Comparison of ENCODE assay signal across 8 cellular contexts in genomic region chr17:62138676-62139121, GRCh38.
A peak's percentile ranks its signal among the peaks of the same experiment; 100 is the strongest.
DNase-seq lines count a peak whose midpoint lies in the region; ATAC-seq and TF ChIP-seq lines count a peak whose summit lies in the region.
"Not testable (repeated sequence)": the region's sequence is repeated elsewhere in the genome, so short reads cannot be mapped to it uniquely, and the experiment has no call there.

No MANE protein-coding gene starts in this region.

- not testable (repeated sequence) for H3K9me3 ChIP-seq in PC-3 (ENCODE audit: low read length); suprapubic skin

- H3K27me3 Mint-ChIP-seq in activated CD8-positive, alpha-beta memory T cell treated with anti-CD3 and anti-CD28 coated beads, Interleukin-2, amount 10 ng/mL, durations not matched to agents 7 days and 5 days, result peaks cover 38% of the 10 kb centered on the region
- H3K27me3 Mint-ChIP-seq in osteocyte (ENCODE audit: unreplicated experiment), result not testable (repeated sequence)

- ATAC-seq in PC-3 (peak; percentile 69), foreskin keratinocyte (peak; percentile 59)
- peak; percentile 58 for ATAC-seq in activated CD8-positive, alpha-beta memory T cell treated with anti-CD3 and anti-CD28 coated beads, Interleukin-2, amount 10 ng/mL, durations not matched to agents 7 days and 5 days

- H3K4me2 ChIP-seq in PC-3 (ENCODE audit: low read length), result peak overlapping the region; percentile 26; the same call in 1 of the 2 replicates

- not testable (repeated sequence) for H4K20me1 ChIP-seq in PC-3 (ENCODE audit: low read length)

- H3K27me3 ChIP-seq in PC-3 (ENCODE audit: low read length), result not testable (repeated sequence)
- H3K27me3 ChIP-seq in foreskin keratinocyte, result peaks cover 26% of the 10 kb centered on the region
- peaks cover 36% of the 10 kb centered on the region for H3K27me3 ChIP-seq in suprapubic skin

- in situ Hi-C loops in astrocyte of the spinal cord (cut with HindIII; ENCODE audit: low sequenced_read_pairs), result not testable (repeated sequence)

- H3K27ac ChIP-seq in PC-3 (ENCODE audit: low read length); foreskin keratinocyte; suprapubic skin: not testable (repeated sequence)

- not testable (repeated sequence) for H3K4me3 ChIP-seq in PC-3 (ENCODE audit: low read length); astrocyte of the spinal cord (ENCODE audit: low read depth, low read length)
- H3K4me3 ChIP-seq in suprapubic skin, result peak overlapping the region; percentile 26

- not testable (repeated sequence) for TF ChIP-seq EP300 in suprapubic skin (IDR thresholded peaks at IDR 0.05)

- intact Hi-C loops in PC-3 (cut with micrococcal nuclease), result not testable (repeated sequence)

- not testable (repeated sequence) for H3F3A ChIP-seq in PC-3 (ENCODE audit: low read length, unreplicated experiment)

- not testable (repeated sequence) for H3K36me3 ChIP-seq in PC-3 (ENCODE audit: low read depth, low read length); suprapubic skin

- not testable (repeated sequence) for BruUV-seq in PC-3 (replicated peaks; lab: Mats Ljungman, UMichigan)

- not testable (repeated sequence) for H2AFZ ChIP-seq in PC-3 (ENCODE audit: low read length)

- H3K9me3 Mint-ChIP-seq in activated CD8-positive, alpha-beta memory T cell treated with anti-CD3 and anti-CD28 coated beads, Interleukin-2, amount 10 ng/mL, durations not matched to agents 7 days and 5 days (ENCODE audit: low read depth); osteocyte (ENCODE audit: unreplicated experiment): not testable (repeated sequence)

- not testable (repeated sequence) for H3K9me2 ChIP-seq in PC-3 (replicated peaks; ENCODE audit: low read length)

- H3K36me3 Mint-ChIP-seq in activated CD8-positive, alpha-beta memory T cell treated with anti-CD3 and anti-CD28 coated beads, Interleukin-2, amount 10 ng/mL, durations not matched to agents 7 days and 5 days; osteocyte (ENCODE audit: unreplicated experiment): not testable (repeated sequence)

- not testable (repeated sequence) for H3K4me3 Mint-ChIP-seq in activated CD8-positive, alpha-beta memory T cell treated with anti-CD3 and anti-CD28 coated beads, Interleukin-2, amount 10 ng/mL, durations not matched to agents 7 days and 5 days; osteocyte (ENCODE audit: unreplicated experiment)

- TF ChIP-seq CTCF in PC-3 (conservative IDR thresholded peaks at IDR 0.05; ENCODE audit: low read depth, low read length); astrocyte of the spinal cord (IDR thresholded peaks at IDR 0.05; ENCODE audit: low read depth, low read length); foreskin keratinocyte (conservative IDR thresholded peaks at IDR 0.05); osteocyte (IDR thresholded peaks at IDR 0.05); suprapubic skin (IDR thresholded peaks at IDR 0.05): not testable (repeated sequence)

- WGBS in suprapubic skin, result 45% methylated on average over 2 of the region's 31 CpGs

- H3K9ac ChIP-seq in PC-3 (ENCODE audit: low read length), result not testable (repeated sequence)

- not testable (repeated sequence) for TF ChIP-seq POLR2A in suprapubic skin (IDR thresholded peaks at IDR 0.05)

- not testable (repeated sequence) for H3K79me2 ChIP-seq in PC-3 (ENCODE audit: low read length)

- POLR2A ChIA-PET in PC-3 (lab: Charles Lee; ENCODE audit: unreplicated experiment), result not testable (repeated sequence)

- CTCF ChIA-PET in PC-3 (lab: Charles Lee), result not testable (repeated sequence)
- CTCF ChIA-PET in activated CD8-positive, alpha-beta memory T cell treated with anti-CD3 and anti-CD28 coated beads, Interleukin-2, amount 10 ng/mL, durations not matched to agents 7 days and 5 days (lab: Charles Lee), result interaction anchor here (0.6 kb wide), 1 partner anchor 804 kb away, joined by 3 read pairs; no protein-coding TSS in a partner anchor

- DNase-seq in DMS153 treated with DMSO at 0.1 percent for 48 hours (lab: John Stamatoyannopoulos, UW; ENCODE audit: unreplicated experiment) (peak; percentile 49), NCI-H1092 treated with DMSO at 0.1 percent for 48 hours (lab: John Stamatoyannopoulos, UW) (peak; percentile 30), astrocyte of the spinal cord (ENCODE audit: low read depth, low spot score) (peak; percentile 4), foreskin keratinocyte (peak in 1 of 2 donors; percentile 8), osteocyte (ENCODE audit: extremely low spot score, unreplicated experiment) (peak; percentile 72)
- not testable (repeated sequence) for DNase-seq in PC-3; suprapubic skin (ENCODE audit: low spot score in 2 of 2)
- peak; percentile 41 for DNase-seq in activated CD8-positive, alpha-beta memory T cell treated with anti-CD3 and anti-CD28 coated beads, Interleukin-2, amount 10 ng/mL, durations not matched to agents 7 days and 5 days

- H3K27ac Mint-ChIP-seq in activated CD8-positive, alpha-beta memory T cell treated with anti-CD3 and anti-CD28 coated beads, Interleukin-2, amount 10 ng/mL, durations not matched to agents 7 days and 5 days; osteocyte (ENCODE audit: unreplicated experiment): not testable (repeated sequence)

- not testable (repeated sequence) for H3K4me1 Mint-ChIP-seq in activated CD8-positive, alpha-beta memory T cell treated with anti-CD3 and anti-CD28 coated beads, Interleukin-2, amount 10 ng/mL, durations not matched to agents 7 days and 5 days
- H3K4me1 Mint-ChIP-seq in osteocyte (ENCODE audit: unreplicated experiment), result peaks cover 11% of the 10 kb centered on the region

- H3K4me1 ChIP-seq in PC-3 (ENCODE audit: insufficient read depth, low read length); foreskin keratinocyte; suprapubic skin: not testable (repeated sequence)
